Comparison of ENCODE assay signal across 8 cellular contexts in the genomic region with DNA sequence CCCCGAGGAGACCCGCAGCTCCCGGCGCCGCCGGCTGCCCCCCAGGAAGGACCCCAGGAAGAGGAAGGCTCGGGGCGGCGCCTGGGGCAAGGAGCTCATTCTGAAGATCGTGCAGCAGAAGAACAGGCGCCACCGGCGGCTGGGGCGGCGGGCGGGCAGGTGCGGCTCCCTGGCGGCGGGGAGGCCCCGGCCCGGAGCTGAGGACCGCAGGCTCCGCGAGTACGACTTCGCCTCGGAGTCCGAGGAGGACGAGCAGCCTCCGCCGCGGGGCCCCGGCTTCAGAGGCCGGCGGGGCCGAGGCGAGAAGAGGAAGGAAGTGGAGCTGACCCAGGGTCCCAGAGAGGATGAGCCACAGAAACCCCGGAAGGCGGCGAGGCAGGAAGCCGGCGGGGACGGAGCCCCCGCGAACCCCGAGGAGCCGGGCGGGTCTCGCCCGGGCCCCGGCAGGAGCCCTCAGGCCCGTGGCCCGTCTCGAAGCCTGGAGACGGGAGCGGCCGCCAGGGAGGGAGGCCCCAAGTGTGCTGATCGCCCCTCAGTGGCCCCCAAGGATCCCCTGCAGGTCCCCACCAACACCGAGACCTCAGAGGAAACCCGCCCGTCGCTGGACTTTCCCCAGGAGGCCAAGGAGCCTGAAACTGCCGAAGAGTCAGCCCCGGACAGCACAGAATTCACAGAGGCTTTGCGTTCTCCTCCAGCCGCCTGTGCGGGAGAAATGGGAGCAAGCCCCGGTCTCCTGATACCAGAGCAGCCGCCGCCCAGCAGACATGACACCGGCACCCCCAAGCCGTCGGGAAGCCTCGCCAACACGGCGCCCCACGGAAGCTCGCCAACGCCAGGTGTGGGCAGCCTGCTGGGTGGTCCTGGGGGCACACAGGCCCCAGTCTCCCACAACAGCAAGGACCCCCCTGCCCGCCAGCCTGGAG. TPM values are rescaled to one million over a fixed set of nuclear protein-coding genes. Genes with fewer than 3 reads are reported as not detected.
A peak's percentile ranks its signal among the peaks of the same experiment; 100 is the strongest.
DNase-seq lines count a peak whose midpoint lies in the region; ATAC-seq and TF ChIP-seq lines count a peak whose summit lies in the region.

No MANE protein-coding gene starts in this region.

- H3K4me1 ChIP-seq in right cardiac atrium (ENCODE audit: control insufficient read depth, insufficient read depth, low read length) (peaks cover 2% of the 10 kb centered on the region), PC-9 (replicated peaks; ENCODE audit: insufficient read depth) (no peaks in the 10 kb centered on the region)

- no peaks in the 10 kb centered on the region for H3K36me3 ChIP-seq in PC-9 (ENCODE audit: low read depth)

- no peaks in the 10 kb centered on the region for H3K36me3 Mint-ChIP-seq in activated T-helper 1 cell treated with anti-CD3 and anti-CD28 coated beads, Interleukin-12 subunit alpha, Interleukin-12 subunit beta, Interleukin-2, Interleukin-4 antibody, amounts not matched to agents 30 ng/mL and 10 ng/mL and 1 ng/mL, durations not matched to agents 14 hours and 24 hours and 36 hours (ENCODE audit: low read depth)

- H3K27ac ChIP-seq in right cardiac atrium (ENCODE audit: low read length) (no peak overlapping the region), PC-9 (no peak overlapping the region)

- DNase-seq in GM03348 (ENCODE audit: low spot score) (peak; percentile 57), KG1 (lab: John Stamatoyannopoulos, UW) (peak; percentile 33), right cardiac atrium (peak in 2 of 3 donors; percentile 77 to 81), PC-9 (no peak), NCI-H2107 (lab: John Stamatoyannopoulos, UW) (no peak)
- no peak for DNase-seq in activated T-helper 1 cell treated with anti-CD3 and anti-CD28 coated beads, Interleukin-12 subunit alpha, Interleukin-12 subunit beta, Interleukin-2, Interleukin-4 antibody, amounts not matched to agents 30 ng/mL and 10 ng/mL and 1 ng/mL, durations not matched to agents 14 hours and 24 hours and 36 hours (ENCODE audit: low spot score)
- peak; percentile 30 to 34 for DNase-seq in stimulated activated CD4-positive, alpha-beta T cell treated with anti-CD3 and anti-CD28 coated beads, Interleukin-2, amount 100 ng/mL, for 48 hours

- peak overlapping the region; percentile 62 for H3K4me3 Mint-ChIP-seq in activated T-helper 1 cell treated with anti-CD3 and anti-CD28 coated beads, Interleukin-12 subunit alpha, Interleukin-12 subunit beta, Interleukin-2, Interleukin-4 antibody, amounts not matched to agents 30 ng/mL and 10 ng/mL and 1 ng/mL, durations not matched to agents 14 hours and 24 hours and 36 hours

- no peaks in the 10 kb centered on the region for H3K9me3 Mint-ChIP-seq in activated T-helper 1 cell treated with anti-CD3 and anti-CD28 coated beads, Interleukin-12 subunit alpha, Interleukin-12 subunit beta, Interleukin-2, Interleukin-4 antibody, amounts not matched to agents 30 ng/mL and 10 ng/mL and 1 ng/mL, durations not matched to agents 14 hours and 24 hours and 36 hours

- no peak overlapping the region for H3K4me2 ChIP-seq in PC-9

- POLR2A ChIA-PET in PC-9 (lab: Charles Lee; ENCODE audit: unreplicated experiment), result no interaction called here

- H3F3A ChIP-seq in PC-9 (ENCODE audit: insufficient read depth, low read depth), result no peaks in the 10 kb centered on the region

- no peak for TF ChIP-seq CTCF in PC-9 (conservative IDR thresholded peaks at IDR 0.05)

- H3K9me3 ChIP-seq in right cardiac atrium (ENCODE audit: control insufficient read depth, low read length), result no peaks in the 10 kb centered on the region
- no peaks in the 10 kb centered on the region for H3K9me3 ChIP-seq in PC-9 (ENCODE audit: insufficient read depth, low read depth)

- no peak overlapping the region for H2AFZ ChIP-seq in PC-9

- 13% methylated on average over 80 of the region's 80 CpGs for WGBS in right cardiac atrium

- peaks cover 10% of the 10 kb centered on the region for H3K27me3 Mint-ChIP-seq in activated T-helper 1 cell treated with anti-CD3 and anti-CD28 coated beads, Interleukin-12 subunit alpha, Interleukin-12 subunit beta, Interleukin-2, Interleukin-4 antibody, amounts not matched to agents 30 ng/mL and 10 ng/mL and 1 ng/mL, durations not matched to agents 14 hours and 24 hours and 36 hours (ENCODE audit: insufficient read depth)

- CTCF ChIA-PET in PC-9 (lab: Charles Lee), result no interaction called here

- no peak overlapping the region for H3K27ac Mint-ChIP-seq in activated T-helper 1 cell treated with anti-CD3 and anti-CD28 coated beads, Interleukin-12 subunit alpha, Interleukin-12 subunit beta, Interleukin-2, Interleukin-4 antibody, amounts not matched to agents 30 ng/mL and 10 ng/mL and 1 ng/mL, durations not matched to agents 14 hours and 24 hours and 36 hours

- H3K79me2 ChIP-seq in PC-9 (ENCODE audit: low read depth), result no peaks in the 10 kb centered on the region

- intact Hi-C loops in activated T-helper 1 cell treated with anti-CD3 and anti-CD28 coated beads, Interleukin-12 subunit alpha, Interleukin-12 subunit beta, Interleukin-2, Interleukin-4 antibody, amounts not matched to agents 30 ng/mL and 10 ng/mL and 1 ng/mL, durations not matched to agents 14 hours and 24 hours and 36 hours (cut with micrococcal nuclease), result loop anchor here (10.0 kb wide), 1 partner anchor 236 kb away; no protein-coding TSS in a partner anchor
- intact Hi-C loops in right cardiac atrium (cut with DNase I) (loop anchor here in 3 of 4 donors (5.0 to 10.0 kb wide), 3 partner anchors 233 to 446 kb away; no protein-coding TSS in a partner anchor), PC-9 (cut with micrococcal nuclease; ENCODE audit: unreplicated experiment) (no loop called here)

- H3K4me3 ChIP-seq in right cardiac atrium (ENCODE audit: low read length) (peak overlapping the region; percentile 61), PC-9 (no peak overlapping the region)

- H3K27me3 ChIP-seq in right cardiac atrium (ENCODE audit: control insufficient read depth, insufficient read depth) (no peaks in the 10 kb centered on the region), PC-9 (ENCODE audit: insufficient read depth, low read depth) (no peaks in the 10 kb centered on the region)

- ATAC-seq in right cardiac atrium (peak in 1 of 2 donors; percentile 28), HG02763 (IDR thresholded peaks at IDR 0.05; ENCODE audit: unreplicated experiment) (no peak)

- no peaks in the 10 kb centered on the region for H3K4me1 Mint-ChIP-seq in activated T-helper 1 cell treated with anti-CD3 and anti-CD28 coated beads, Interleukin-12 subunit alpha, Interleukin-12 subunit beta, Interleukin-2, Interleukin-4 antibody, amounts not matched to agents 30 ng/mL and 10 ng/mL and 1 ng/mL, durations not matched to agents 14 hours and 24 hours and 36 hours (ENCODE audit: low read depth)

- no TSS peak for BruUV-seq in PC-9 (replicated peaks; lab: Mats Ljungman, UMichigan)

- H4K20me1 ChIP-seq in PC-9 (ENCODE audit: insufficient read depth), result no peaks in the 10 kb centered on the region

- no peaks in the 10 kb centered on the region for H3K9me2 ChIP-seq in PC-9 (ENCODE audit: insufficient read depth)

RNA-seq across cellular contexts. Expression of gene ZFPM1, which starts 22.3 kb away (rescaled TPM):
- 20.6 and 21.7 TPM in 2 replicates for total RNA-seq in activated T-helper 1 cell treated with anti-CD3 and anti-CD28 coated beads, Interleukin-12 subunit alpha, Interleukin-12 subunit beta, Interleukin-2, Interleukin-4 antibody, amounts not matched to agents 30 ng/mL and 10 ng/mL and 1 ng/mL, durations not matched to agents 14 hours and 24 hours and 36 hours
- total RNA-seq in right cardiac atrium (10 to 100 TPM in 1 of 4 donors, 1 to 10 TPM in 3; 8.1 to 11.4 (median 8.7) TPM), PC-9 (2021) (19.7 and 20.0 TPM in 2 replicates)
- polyA plus RNA-seq in right cardiac atrium, result 7.7 TPM

RNA-seq across cellular contexts. Expression of gene ZNF469, which starts 48.0 kb away (rescaled TPM):
- total RNA-seq in activated T-helper 1 cell treated with anti-CD3 and anti-CD28 coated beads, Interleukin-12 subunit alpha, Interleukin-12 subunit beta, Interleukin-2, Interleukin-4 antibody, amounts not matched to agents 30 ng/mL and 10 ng/mL and 1 ng/mL, durations not matched to agents 14 hours and 24 hours and 36 hours, result 0.57 and 0.59 TPM in 2 replicates
- 1 to 10 TPM; 1.3 to 1.9 (median 1.8) TPM for total RNA-seq in right cardiac atrium
- polyA plus RNA-seq in right cardiac atrium, result 0.84 TPM
- total RNA-seq in PC-9 (2021), result 9.8 and 16.1 TPM in 2 replicates

Comparison
In these comparisons a context has a peak if more than half of its experiments do, and no peak if none do; other contexts are left out.
1. DNase-seq: peak in GM03348 (single experiment), KG1 (single experiment), right cardiac atrium (2 of 3) and stimulated activated CD4-positive, alpha-beta T cell treated with anti-CD3 and anti-CD28 coated beads, Interleukin-2, amount 100 ng/mL, for 48 hours (2 of 2); none in activated T-helper 1 cell treated with anti-CD3 and anti-CD28 coated beads, Interleukin-12 subunit alpha, Interleukin-12 subunit beta, Interleukin-2, Interleukin-4 antibody, amounts not matched to agents 30 ng/mL and 10 ng/mL and 1 ng/mL, durations not matched to agents 14 hours and 24 hours and 36 hours (single experiment), PC-9 (0 of 2) and NCI-H2107 (single experiment).